In genomic region chr7:111763221-111763791, GRCh38 we compare ENCODE assay signal across 9 cellular contexts.
DNase-seq lines count a peak whose midpoint lies in the region; ATAC-seq and TF ChIP-seq lines count a peak whose summit lies in the region.
"Had no signal": no experiment of that assay in that cellular context is flagged by ENCODE, and none has a peak within 500 bp of the region (broad histone marks: within the 10 kb centered on the region; RNA-seq: fewer than 3 reads in every experiment).

No MANE protein-coding gene starts in this region.

- no peak for TF ChIP-seq POLR2A in spleen (IDR thresholded peaks at IDR 0.05)

- CTCF ChIA-PET in GM10248 (lab: Yijun Ruan, JAX): interaction anchor here (1.0 to 1.8 kb wide), 4 partner anchors 9 to 733 kb away, joined by 3 to 6 read pairs (median 4); no protein-coding TSS in a partner anchor

- H3K27ac ChIP-seq in 22Rv1 (no peak overlapping the region), spleen (no peak overlapping the region)

- H3K27me3 ChIP-seq in spleen (replicated peaks in 1 of 7): no peaks in the 10 kb centered on the region

- ATAC-seq in HG02840 (IDR thresholded peaks at IDR 0.05; ENCODE audit: low FRiP score, unreplicated experiment) (no peak), HG02610 (IDR thresholded peaks at IDR 0.05; ENCODE audit: unreplicated experiment) (no peak)

- WGBS in spleen, 5 donors: 15 to 35% (median 33%) methylated on average over 3 of the region's 3 CpGs

- no peaks in the 10 kb centered on the region for H3K36me3 ChIP-seq in spleen

- intact Hi-C loops in spleen (cut with DNase I; ENCODE audit: low total_unique reads): no loop called here

- POLR2A ChIA-PET in GM10248 (lab: Yijun Ruan, JAX): interaction anchor here (0.7 kb wide), 1 partner anchor 687 kb away, joined by 4 read pairs; the partner anchor contains the start of gene IFRD1

- DNase-seq in GM10248 (ENCODE audit: extremely low spot score) (no peak), LoVo (ENCODE audit: low spot score) (peak; percentile 65), SHP77 treated with DMSO at 0.1 percent for 48 hours (lab: John Stamatoyannopoulos, UW) (peak; percentile 52), foreskin fibroblast (peak; percentile 32 to 71), spleen (no peak)
- DNase-seq: activated naive CD8-positive, alpha-beta T cell treated with anti-CD3 and anti-CD28 coated beads, Interleukin-2, amount 10 ng/mL, durations not matched to agents 7 days and 5 days had no signal

- H3K4me3 ChIP-seq in foreskin fibroblast (ENCODE audit: low read depth in 1 of 2, low read length in 2 of 2): no peak overlapping the region
- no peak overlapping the region for H3K4me3 ChIP-seq in spleen

- no peaks in the 10 kb centered on the region for H3K9me3 ChIP-seq in spleen

- H3K4me1 ChIP-seq in spleen: no peaks in the 10 kb centered on the region

- TF ChIP-seq CTCF in 22Rv1 (IDR thresholded peaks at IDR 0.05): peak; percentile 87
- peak; percentile 33 for TF ChIP-seq CTCF in GM10248 (IDR thresholded peaks at IDR 0.05; ENCODE audit: control extremely low read depth, extremely low read depth, low read depth, missing control alignments)
- peak; percentile 67 for TF ChIP-seq CTCF in foreskin fibroblast (IDR thresholded peaks at IDR 0.05; ENCODE audit: low read depth, low read length)
- TF ChIP-seq CTCF in spleen (IDR thresholded peaks at IDR 0.05 in 8 of 11, conservative IDR thresholded peaks at IDR 0.05 in 3 of 11): peak in 8 of 11 experiments; percentile 14 to 65 (median 44)

Comparison
In these comparisons a context has a peak if more than half of its experiments do, and no peak if none do; other contexts are left out.
1. CTCF ChIP-seq: peak in every context shown above with its lines; median percentile 87 in 22Rv1; 67 in foreskin fibroblast; 44 in spleen; 33 in GM10248.
2. DNase-seq: peak in LoVo (single experiment), SHP77 treated with DMSO at 0.1 percent for 48 hours (single experiment) and foreskin fibroblast (2 of 2); none in GM10248 (single experiment) and spleen (single experiment).